1 cellular context compared by ENCODE assay signal in genomic region chr10:44977287-44978212, GRCh38.
TF ChIP-seq lines count a peak whose summit lies in the region.

No MANE protein-coding gene starts in this region.

TF ChIP-seq in HepG2, 621 proteins besides CTCF, POLR2A, EP300 and RAD21 (continued from another document and continues in another):
- TF ChIP-seq ZNF18 (CRISPR knock-in tag; IDR thresholded peaks at IDR 0.05; ENCODE audit: insufficient replicate concordance) (peak; percentile 64), ZNF691 (CRISPR knock-in tag; IDR thresholded peaks at IDR 0.05; ENCODE audit: borderline replicate concordance, low read depth) (peak; percentile 43; the same call in 1 of the 2 replicates), ZNF331 (CRISPR knock-in tag; IDR thresholded peaks at IDR 0.05) (no peak), ZNF883 (CRISPR knock-in tag; IDR thresholded peaks at IDR 0.05; ENCODE audit: not compliant biosample characterization) (no peak), AHDC1 (CRISPR knock-in tag; IDR thresholded peaks at IDR 0.05; ENCODE audit: borderline replicate concordance) (no peak), ZNF547 (CRISPR knock-in tag; IDR thresholded peaks at IDR 0.05) (no peak), ATF7 (IDR thresholded peaks at IDR 0.05) (no peak), ATF7 (CRISPR knock-in tag; IDR thresholded peaks at IDR 0.05) (no peak), SNAPC2 (CRISPR knock-in tag; IDR thresholded peaks at IDR 0.05) (no peak; the same call in 1 of the 2 replicates), ZNF740 (CRISPR knock-in tag; IDR thresholded peaks at IDR 0.05) (no peak), ZNF224 (CRISPR knock-in tag; IDR thresholded peaks at IDR 0.05) (peak; percentile 18; the same call in 1 of the 2 replicates), XRCC5 (optimal IDR thresholded peaks at IDR 0.05; ENCODE audit: low read length) (no peak), FOXO4 (CRISPR knock-in tag; conservative IDR thresholded peaks at IDR 0.05) (no peak), TBL1XR1 (IDR thresholded peaks at IDR 0.05; ENCODE audit: borderline replicate concordance, low read length, partially characterized antibody) (no peak), ZNF556 (CRISPR knock-in tag; IDR thresholded peaks at IDR 0.05; ENCODE audit: borderline replicate concordance) (no peak), THRA (CRISPR knock-in tag; IDR thresholded peaks at IDR 0.05; ENCODE audit: borderline replicate concordance) (no peak; the same call in 1 of the 2 replicates), HNRNPH1 (optimal IDR thresholded peaks at IDR 0.05; ENCODE audit: low read depth, low read length) (no peak), HNRNPUL1 (IDR thresholded peaks at IDR 0.05; ENCODE audit: low read depth, low read length) (no peak), ZNF232 (CRISPR knock-in tag; IDR thresholded peaks at IDR 0.05; ENCODE audit: borderline replicate concordance) (no peak), GPBP1L1 (CRISPR knock-in tag; IDR thresholded peaks at IDR 0.05) (no peak), TCF7 (IDR thresholded peaks at IDR 0.05; ENCODE audit: low read depth) (no peak), MED13 (CRISPR knock-in tag; IDR thresholded peaks at IDR 0.05) (no peak), ZZZ3 (CRISPR knock-in tag; IDR thresholded peaks at IDR 0.05; ENCODE audit: borderline replicate concordance) (no peak), TMF1 (CRISPR knock-in tag; IDR thresholded peaks at IDR 0.05; ENCODE audit: low read depth) (no peak; the same call in 1 of the 2 replicates), MTF2 (CRISPR knock-in tag; IDR thresholded peaks at IDR 0.05; ENCODE audit: borderline replicate concordance) (no peak), MLX (CRISPR knock-in tag; IDR thresholded peaks at IDR 0.05) (no peak), ZSCAN5A (CRISPR knock-in tag; IDR thresholded peaks at IDR 0.05; ENCODE audit: borderline replicate concordance) (no peak), ZNF496 (CRISPR knock-in tag; IDR thresholded peaks at IDR 0.05; ENCODE audit: insufficient replicate concordance) (no peak), DR1 (CRISPR knock-in tag; IDR thresholded peaks at IDR 0.05) (no peak), SRSF9 (IDR thresholded peaks at IDR 0.05; ENCODE audit: borderline replicate concordance, insufficient read depth, low read depth, low read length, poor library complexity, severe bottlenecking) (no peak), ZSCAN9 (CRISPR knock-in tag; IDR thresholded peaks at IDR 0.05; ENCODE audit: borderline replicate concordance) (peak; percentile 24; the same call in 1 of the 2 replicates), RFXAP (CRISPR knock-in tag; IDR thresholded peaks at IDR 0.05; ENCODE audit: borderline replicate concordance) (no peak), E2F1 (CRISPR knock-in tag; IDR thresholded peaks at IDR 0.05) (no peak), KLF12 (CRISPR knock-in tag; IDR thresholded peaks at IDR 0.05; ENCODE audit: borderline replicate concordance) (peak; percentile 43; the same call in 1 of the 2 replicates), ZNF747 (CRISPR knock-in tag; IDR thresholded peaks at IDR 0.05; ENCODE audit: borderline replicate concordance) (peak; percentile 85; the same call in 1 of the 2 replicates), ZNF629 (CRISPR knock-in tag; conservative IDR thresholded peaks at IDR 0.05) (no peak), AFF4 (CRISPR knock-in tag; IDR thresholded peaks at IDR 0.05) (peak; percentile 44; the same call in 1 of the 2 replicates), SYNCRIP (IDR thresholded peaks at IDR 0.05; ENCODE audit: insufficient read depth, low read depth, low read length) (no peak), TBP (CRISPR knock-in tag; IDR thresholded peaks at IDR 0.05) (0 out of 2 replicates have a peak, but pooled peaks have one; percentile 56), ZBTB21 (CRISPR knock-in tag; IDR thresholded peaks at IDR 0.05) (no peak), HMGA1 (CRISPR knock-in tag; conservative IDR thresholded peaks at IDR 0.05) (no peak)
